Comparison of ENCODE assay signal across 1 cellular context in the genomic region with DNA sequence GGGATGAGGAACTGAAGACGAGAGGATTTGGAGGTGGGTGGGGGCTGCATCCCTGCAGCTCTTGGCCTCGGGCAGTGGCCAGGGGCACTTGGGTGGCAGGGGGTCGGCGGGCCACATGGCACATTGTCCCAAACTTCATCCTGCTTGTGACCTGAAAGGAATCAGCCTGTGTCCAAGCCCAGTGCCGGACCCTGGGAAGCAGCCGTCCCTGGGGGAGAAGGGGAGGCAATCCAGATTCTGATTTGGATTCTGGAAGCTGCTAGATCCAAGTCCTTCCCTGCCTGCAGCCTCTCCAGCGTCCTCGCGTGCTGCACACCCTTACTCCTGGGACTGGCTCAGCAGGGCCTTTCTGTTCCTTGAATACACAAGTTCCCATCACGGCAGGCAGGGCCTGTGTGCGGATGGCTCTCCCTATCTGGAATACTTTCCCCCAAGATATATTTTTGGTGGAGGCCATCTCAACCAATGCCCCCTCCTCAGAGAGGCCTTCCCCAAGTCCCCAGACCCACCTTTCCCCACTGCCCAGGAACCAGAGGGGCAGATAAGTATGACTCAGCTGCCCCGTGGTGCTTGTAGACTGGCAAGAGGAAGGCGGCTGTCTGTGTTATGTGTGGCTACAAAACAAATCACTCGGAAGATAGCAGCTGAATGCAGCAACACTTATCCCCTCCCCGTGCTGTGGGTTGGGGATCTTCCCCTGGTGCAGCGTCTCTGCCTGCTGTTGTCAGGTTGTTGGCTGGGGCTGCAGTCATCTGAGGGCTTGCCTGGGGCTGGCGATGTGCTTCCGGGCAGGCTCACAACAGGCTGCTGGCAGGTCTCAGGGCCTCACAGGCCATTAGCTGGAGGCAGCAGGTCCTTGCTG.
TF ChIP-seq lines count a peak whose summit lies in the region.

No MANE protein-coding gene starts in this region.

TF ChIP-seq in GM23338, 12 proteins besides CTCF, POLR2A, EP300 and RAD21 (continued from another document):
- TF ChIP-seq, protein P1, sequence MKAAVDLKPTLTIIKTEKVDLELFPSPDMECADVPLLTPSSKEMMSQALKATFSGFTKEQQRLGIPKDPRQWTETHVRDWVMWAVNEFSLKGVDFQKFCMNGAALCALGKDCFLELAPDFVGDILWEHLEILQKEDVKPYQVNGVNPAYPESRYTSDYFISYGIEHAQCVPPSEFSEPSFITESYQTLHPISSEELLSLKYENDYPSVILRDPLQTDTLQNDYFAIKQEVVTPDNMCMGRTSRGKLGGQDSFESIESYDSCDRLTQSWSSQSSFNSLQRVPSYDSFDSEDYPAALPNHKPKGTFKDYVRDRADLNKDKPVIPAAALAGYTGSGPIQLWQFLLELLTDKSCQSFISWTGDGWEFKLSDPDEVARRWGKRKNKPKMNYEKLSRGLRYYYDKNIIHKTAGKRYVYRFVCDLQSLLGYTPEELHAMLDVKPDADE (IDR thresholded peaks at IDR 0.05) = no peak
- TF ChIP-seq, protein P2, sequence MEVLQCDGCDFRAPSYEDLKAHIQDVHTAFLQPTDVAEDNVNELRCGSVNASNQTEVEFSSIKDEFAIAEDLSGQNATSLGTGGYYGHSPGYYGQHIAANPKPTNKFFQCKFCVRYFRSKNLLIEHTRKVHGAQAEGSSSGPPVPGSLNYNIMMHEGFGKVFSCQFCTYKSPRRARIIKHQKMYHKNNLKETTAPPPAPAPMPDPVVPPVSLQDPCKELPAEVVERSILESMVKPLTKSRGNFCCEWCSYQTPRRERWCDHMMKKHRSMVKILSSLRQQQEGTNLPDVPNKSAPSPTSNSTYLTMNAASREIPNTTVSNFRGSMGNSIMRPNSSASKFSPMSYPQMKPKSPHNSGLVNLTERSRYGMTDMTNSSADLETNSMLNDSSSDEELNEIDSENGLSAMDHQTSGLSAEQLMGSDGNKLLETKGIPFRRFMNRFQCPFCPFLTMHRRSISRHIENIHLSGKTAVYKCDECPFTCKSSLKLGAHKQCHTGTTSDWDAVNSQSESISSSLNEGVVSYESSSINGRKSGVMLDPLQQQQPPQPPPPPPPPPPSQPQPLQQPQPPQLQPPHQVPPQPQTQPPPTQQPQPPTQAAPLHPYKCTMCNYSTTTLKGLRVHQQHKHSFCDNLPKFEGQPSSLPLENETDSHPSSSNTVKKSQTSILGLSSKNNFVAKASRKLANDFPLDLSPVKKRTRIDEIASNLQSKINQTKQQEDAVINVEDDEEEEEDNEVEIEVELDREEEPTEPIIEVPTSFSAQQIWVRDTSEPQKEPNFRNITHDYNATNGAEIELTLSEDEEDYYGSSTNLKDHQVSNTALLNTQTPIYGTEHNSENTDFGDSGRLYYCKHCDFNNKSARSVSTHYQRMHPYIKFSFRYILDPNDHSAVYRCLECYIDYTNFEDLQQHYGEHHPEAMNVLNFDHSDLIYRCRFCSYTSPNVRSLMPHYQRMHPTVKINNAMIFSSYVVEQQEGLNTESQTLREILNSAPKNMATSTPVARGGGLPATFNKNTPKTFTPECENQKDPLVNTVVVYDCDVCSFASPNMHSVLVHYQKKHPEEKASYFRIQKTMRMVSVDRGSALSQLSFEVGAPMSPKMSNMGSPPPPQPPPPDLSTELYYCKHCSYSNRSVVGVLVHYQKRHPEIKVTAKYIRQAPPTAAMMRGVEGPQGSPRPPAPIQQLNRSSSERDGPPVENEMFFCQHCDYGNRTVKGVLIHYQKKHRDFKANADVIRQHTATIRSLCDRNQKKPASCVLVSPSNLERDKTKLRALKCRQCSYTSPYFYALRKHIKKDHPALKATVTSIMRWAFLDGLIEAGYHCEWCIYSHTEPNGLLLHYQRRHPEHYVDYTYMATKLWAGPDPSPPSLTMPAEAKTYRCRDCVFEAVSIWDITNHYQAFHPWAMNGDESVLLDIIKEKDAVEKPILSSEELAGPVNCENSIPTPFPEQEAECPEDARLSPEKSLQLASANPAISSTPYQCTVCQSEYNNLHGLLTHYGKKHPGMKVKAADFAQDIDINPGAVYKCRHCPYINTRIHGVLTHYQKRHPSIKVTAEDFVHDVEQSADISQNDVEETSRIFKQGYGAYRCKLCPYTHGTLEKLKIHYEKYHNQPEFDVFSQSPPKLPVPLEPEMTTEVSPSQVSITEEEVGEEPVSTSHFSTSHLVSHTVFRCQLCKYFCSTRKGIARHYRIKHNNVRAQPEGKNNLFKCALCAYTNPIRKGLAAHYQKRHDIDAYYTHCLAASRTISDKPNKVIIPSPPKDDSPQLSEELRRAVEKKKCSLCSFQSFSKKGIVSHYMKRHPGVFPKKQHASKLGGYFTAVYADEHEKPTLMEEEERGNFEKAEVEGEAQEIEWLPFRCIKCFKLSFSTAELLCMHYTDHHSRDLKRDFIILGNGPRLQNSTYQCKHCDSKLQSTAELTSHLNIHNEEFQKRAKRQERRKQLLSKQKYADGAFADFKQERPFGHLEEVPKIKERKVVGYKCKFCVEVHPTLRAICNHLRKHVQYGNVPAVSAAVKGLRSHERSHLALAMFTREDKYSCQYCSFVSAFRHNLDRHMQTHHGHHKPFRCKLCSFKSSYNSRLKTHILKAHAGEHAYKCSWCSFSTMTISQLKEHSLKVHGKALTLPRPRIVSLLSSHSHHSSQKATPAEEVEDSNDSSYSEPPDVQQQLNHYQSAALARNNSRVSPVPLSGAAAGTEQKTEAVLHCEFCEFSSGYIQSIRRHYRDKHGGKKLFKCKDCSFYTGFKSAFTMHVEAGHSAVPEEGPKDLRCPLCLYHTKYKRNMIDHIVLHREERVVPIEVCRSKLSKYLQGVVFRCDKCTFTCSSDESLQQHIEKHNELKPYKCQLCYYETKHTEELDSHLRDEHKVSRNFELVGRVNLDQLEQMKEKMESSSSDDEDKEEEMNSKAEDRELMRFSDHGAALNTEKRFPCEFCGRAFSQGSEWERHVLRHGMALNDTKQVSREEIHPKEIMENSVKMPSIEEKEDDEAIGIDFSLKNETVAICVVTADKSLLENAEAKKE (CRISPR knock-in tag; IDR thresholded peaks at IDR 0.05) = no peak
- no peak for TF ChIP-seq ZNF331 (CRISPR knock-in tag; IDR thresholded peaks at IDR 0.05; ENCODE audit: low read depth)
- TF ChIP-seq JUNB (IDR thresholded peaks at IDR 0.05; ENCODE audit: unreplicated experiment) = no peak
- no peak for TF ChIP-seq EZH2 (IDR thresholded peaks at IDR 0.05; ENCODE audit: low read depth, unreplicated experiment)
- TF ChIP-seq, protein P3, sequence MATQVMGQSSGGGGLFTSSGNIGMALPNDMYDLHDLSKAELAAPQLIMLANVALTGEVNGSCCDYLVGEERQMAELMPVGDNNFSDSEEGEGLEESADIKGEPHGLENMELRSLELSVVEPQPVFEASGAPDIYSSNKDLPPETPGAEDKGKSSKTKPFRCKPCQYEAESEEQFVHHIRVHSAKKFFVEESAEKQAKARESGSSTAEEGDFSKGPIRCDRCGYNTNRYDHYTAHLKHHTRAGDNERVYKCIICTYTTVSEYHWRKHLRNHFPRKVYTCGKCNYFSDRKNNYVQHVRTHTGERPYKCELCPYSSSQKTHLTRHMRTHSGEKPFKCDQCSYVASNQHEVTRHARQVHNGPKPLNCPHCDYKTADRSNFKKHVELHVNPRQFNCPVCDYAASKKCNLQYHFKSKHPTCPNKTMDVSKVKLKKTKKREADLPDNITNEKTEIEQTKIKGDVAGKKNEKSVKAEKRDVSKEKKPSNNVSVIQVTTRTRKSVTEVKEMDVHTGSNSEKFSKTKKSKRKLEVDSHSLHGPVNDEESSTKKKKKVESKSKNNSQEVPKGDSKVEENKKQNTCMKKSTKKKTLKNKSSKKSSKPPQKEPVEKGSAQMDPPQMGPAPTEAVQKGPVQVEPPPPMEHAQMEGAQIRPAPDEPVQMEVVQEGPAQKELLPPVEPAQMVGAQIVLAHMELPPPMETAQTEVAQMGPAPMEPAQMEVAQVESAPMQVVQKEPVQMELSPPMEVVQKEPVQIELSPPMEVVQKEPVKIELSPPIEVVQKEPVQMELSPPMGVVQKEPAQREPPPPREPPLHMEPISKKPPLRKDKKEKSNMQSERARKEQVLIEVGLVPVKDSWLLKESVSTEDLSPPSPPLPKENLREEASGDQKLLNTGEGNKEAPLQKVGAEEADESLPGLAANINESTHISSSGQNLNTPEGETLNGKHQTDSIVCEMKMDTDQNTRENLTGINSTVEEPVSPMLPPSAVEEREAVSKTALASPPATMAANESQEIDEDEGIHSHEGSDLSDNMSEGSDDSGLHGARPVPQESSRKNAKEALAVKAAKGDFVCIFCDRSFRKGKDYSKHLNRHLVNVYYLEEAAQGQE (IDR thresholded peaks at IDR 0.05; ENCODE audit: unreplicated experiment) = no peak
- TF ChIP-seq STAT1 (IDR thresholded peaks at IDR 0.05; ENCODE audit: unreplicated experiment) = no peak
- TF ChIP-seq CREB1 (CRISPR knock-in tag; IDR thresholded peaks at IDR 0.05; ENCODE audit: low read depth) = no peak
- TF ChIP-seq EZH2phosphoT487 (IDR thresholded peaks at IDR 0.05; ENCODE audit: unreplicated experiment) = no peak
- no peak for TF ChIP-seq POLR2AphosphoS5 (IDR thresholded peaks at IDR 0.05; ENCODE audit: low read depth)
